In the genomic region with DNA sequence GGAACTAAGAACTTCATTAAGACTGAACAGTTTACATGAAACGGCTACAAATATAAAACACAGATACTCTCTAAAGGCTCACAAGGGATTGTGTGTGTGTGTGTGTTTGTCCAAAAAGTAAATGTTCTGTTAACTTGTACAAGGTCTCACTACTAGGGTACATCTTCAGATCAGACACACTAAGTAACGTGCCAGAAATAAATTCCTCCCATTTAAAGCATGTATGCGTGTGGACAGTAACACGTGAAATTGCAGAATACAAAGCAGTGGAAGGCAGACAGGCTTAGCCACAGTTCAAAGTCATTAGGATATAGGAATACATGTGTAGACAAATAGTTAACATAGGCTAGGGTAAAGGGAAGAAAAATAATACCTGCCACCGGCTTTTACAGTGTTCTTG, we compare ENCODE assay signal across 12 cellular contexts. TPM values are rescaled to one million over a fixed set of nuclear protein-coding genes. Genes with fewer than 3 reads are reported as not detected.
DNase-seq lines count a peak whose midpoint lies in the region; ATAC-seq and TF ChIP-seq lines count a peak whose summit lies in the region.
"Had no signal": no experiment of that assay in that cellular context is flagged by ENCODE, and none has a peak within 500 bp of the region (broad histone marks: within the 10 kb centered on the region; RNA-seq: fewer than 3 reads in every experiment).

No MANE protein-coding gene starts in this region.

- H3K4me3 ChIP-seq in cardiac fibroblast (replicated peaks in 1 of 2; ENCODE audit: low read depth in 2 of 2, low read length in 2 of 2) (peak overlapping the region; percentile 85 to 92), stomach (peak overlapping the region in 3 of 4 donors; percentile 69 to 80 (median 77))
- H3K4me3 ChIP-seq: K562 had no signal

- no peak for ATAC-seq in HG02973 (IDR thresholded peaks at IDR 0.05; ENCODE audit: unreplicated experiment)
- ATAC-seq: K562 had no signal

- intact Hi-C loops in stomach (cut with DNase I; ENCODE audit: low total_unique reads) = no loop called here

- peak; percentile 19 for DNase-seq in HT1080 (ENCODE audit: low read depth)
- peak; percentile 44 to 54 for DNase-seq in cardiac fibroblast (ENCODE audit: low read depth in 2 of 2)
- DNase-seq in left kidney (ENCODE audit: low read depth, low spot score) = peak; percentile 12
- DNase-seq in stomach = no peak
- no peak for DNase-seq in GM13977 (ENCODE audit: low spot score)
- DNase-seq in NCI-H1694 treated with DMSO at 0.1 percent for 48 hours (lab: John Stamatoyannopoulos, UW) = no peak
- no peak for DNase-seq in occipital lobe (lab: John Stamatoyannopoulos, UW)
- DNase-seq: activated T-cell treated with anti-CD3 and anti-CD28 coated beads, Interleukin-2, amount 50 U/mL, for 48 hours; DMS53 had no signal

- peak overlapping the region in 4 of 5 donors; percentile 79 to 92 (median 90) for H3K27ac ChIP-seq in stomach
- H3K27ac ChIP-seq: RWPE1 had no signal

- WGBS in stomach, 5 donors = 53 to 76% (median 67%) methylated on average over 5 of the region's 5 CpGs

- peaks cover 0 to 49% (median 21%) of the 10 kb centered on the region in 3 donors for H3K27me3 ChIP-seq in stomach

- peaks cover 3 to 43% (median 28%) of the 10 kb centered on the region in 4 donors for H3K4me1 ChIP-seq in stomach

- in situ Hi-C loops in GM13977 (cut with MboI; ENCODE audit: low pct_unique_long_range_greater_than_20kb, low sequenced_read_pairs, unreplicated experiment) = no loop called here

- H3K36me3 ChIP-seq in stomach = no peaks in the 10 kb centered on the region

- no peak for TF ChIP-seq POLR2A in stomach (IDR thresholded peaks at IDR 0.05)

- no peak for TF ChIP-seq CTCF in cardiac fibroblast (IDR thresholded peaks at IDR 0.05; ENCODE audit: low read depth, low read length)
- no peak for TF ChIP-seq CTCF in stomach (IDR thresholded peaks at IDR 0.05)
- TF ChIP-seq CTCF in GM13977 (IDR thresholded peaks at IDR 0.05; ENCODE audit: extremely low read depth, insufficient read depth, missing control alignments) = no peak

- no peak for TF ChIP-seq EP300 in stomach (IDR thresholded peaks at IDR 0.05)

- no peaks in the 10 kb centered on the region for H3K9me3 ChIP-seq in stomach

RNA-seq across cellular contexts. Expression of a gene that starts 1.8 kb away (rescaled TPM):
- 7.4 and 13.5 TPM in 2 replicates for total RNA-seq in HT1080 (2014; rRNA removed; shearing (Covaris generic))
- 7.5 and 9.3 TPM in 2 replicates for polyA plus RNA-seq in HT1080 (2015; cell fraction: cytosol; rRNA removed)
- 12.6 and 18.3 TPM in 2 replicates for polyA plus RNA-seq in HT1080 (2015; cell fraction: nucleus; rRNA removed)
- total RNA-seq in stomach (10 to 100 TPM in 4 of 5 donors, 1 to 10 TPM in 1; 4.8 to 60.7 (median 37.8) TPM), occipital lobe (1.6 TPM)
- 1 to 10 TPM; 1.1 to 1.6 (median 1.3) TPM for polyA plus RNA-seq in stomach
- total RNA-seq: K562 had no signal
- polyA plus RNA-seq: K562 had no signal

Comparison
In these comparisons a context has a peak if more than half of its experiments do, and no peak if none do; other contexts are left out.
1. DNase-seq: peak in HT1080 (single experiment), cardiac fibroblast (2 of 2) and left kidney (single experiment); none in stomach (single experiment), GM13977 (single experiment), NCI-H1694 treated with DMSO at 0.1 percent for 48 hours (single experiment) and occipital lobe (single experiment).